In genomic region chr18:23515911-23516546, GRCh38 we compare ENCODE assay signal across 8 cellular contexts. TPM values are rescaled to one million over a fixed set of nuclear protein-coding genes. Genes with fewer than 3 reads are reported as not detected.
DNase-seq lines count a peak whose midpoint lies in the region; ATAC-seq and TF ChIP-seq lines count a peak whose summit lies in the region.

No MANE protein-coding gene starts in this region.

- no peak overlapping the region for H3K4me3 ChIP-seq in CD8-positive, alpha-beta T cell (ENCODE audit: low read depth, low read length)
- H3K4me3 ChIP-seq in NT2/D1 (ENCODE audit: insufficient read length, low read depth) (no peak overlapping the region), epithelial cell of esophagus (ENCODE audit: low read length) (no peak overlapping the region)

- ATAC-seq in CD8-positive, alpha-beta T cell = peak; percentile 99
- ATAC-seq in GM19455 (IDR thresholded peaks at IDR 0.05; ENCODE audit: unreplicated experiment) = peak; percentile 93

- no peaks in the 10 kb centered on the region for H3K27me3 ChIP-seq in CD8-positive, alpha-beta T cell (ENCODE audit: insufficient read depth, low read length)
- H3K27me3 ChIP-seq in NT2/D1 (ENCODE audit: insufficient read depth, insufficient read length) = no peaks in the 10 kb centered on the region

- POLR2A ChIA-PET in CD8-positive, alpha-beta T cell (lab: Charles Lee) = interaction anchor here (0.6 to 1.6 kb wide), 6 partner anchors 11 to 72 kb away, joined by 3 to 4 read pairs (median 4); no protein-coding TSS in a partner anchor

- intact Hi-C loops in CD8-positive, alpha-beta T cell (cut with DNase I, micrococcal nuclease) = loop anchor here (1.0 to 5.0 kb wide), 6 partner anchors 13 to 601 kb away; partner anchors contain the start of gene RMC1 (in 1 of the 2)

- CTCF ChIA-PET in CD8-positive, alpha-beta T cell (lab: Charles Lee) = interaction anchor here (0.7 to 4.2 kb wide), 31 partner anchors 9 to 296 kb away, joined by 3 to 81 read pairs (median 4); partner anchors contain the start of gene NPC1

- no peaks in the 10 kb centered on the region for H3K27me3 Mint-ChIP-seq in CD8-positive, alpha-beta T cell (ENCODE audit: low read depth)

- DNase-seq in CD8-positive, alpha-beta T cell = peak; percentile 49 to 83 (median 71)
- DNase-seq in HT-29 (ENCODE audit: low spot score) = peak; percentile 83
- DNase-seq in NT2/D1 (ENCODE audit: low read depth, low spot score) = peak; percentile 68
- peak; percentile 55 for DNase-seq in activated CD8-positive, alpha-beta memory T cell treated with anti-CD3 and anti-CD28 coated beads, Interleukin-2, amount 50 U/mL, for 24 hours (ENCODE audit: extremely low read depth)
- DNase-seq in epithelial cell of esophagus (ENCODE audit: low read depth) = peak; percentile 80
- peak; percentile 80 for DNase-seq in mucosa of gallbladder (ENCODE audit: low spot score)
- peak; percentile 44 for DNase-seq in stimulated activated CD8-positive, alpha-beta memory T cell treated with anti-CD3 and anti-CD28 coated beads, Interleukin-7, amount 100 ng/mL, for 24 hours (ENCODE audit: low read depth)

- H3K9ac ChIP-seq in NT2/D1 (ENCODE audit: insufficient read length, low read depth) = no peak overlapping the region

- no peaks in the 10 kb centered on the region for H3K9me3 Mint-ChIP-seq in CD8-positive, alpha-beta T cell

- H3K9me3 ChIP-seq in CD8-positive, alpha-beta T cell (ENCODE audit: low read length) = no peaks in the 10 kb centered on the region
- no peaks in the 10 kb centered on the region for H3K9me3 ChIP-seq in NT2/D1 (ENCODE audit: insufficient read depth, low read length)

- H3K4me1 Mint-ChIP-seq in CD8-positive, alpha-beta T cell (ENCODE audit: low read depth) = peaks cover 15% of the 10 kb centered on the region

- no peak overlapping the region for H3K4me3 Mint-ChIP-seq in CD8-positive, alpha-beta T cell

- H3K27ac Mint-ChIP-seq in CD8-positive, alpha-beta T cell = peak overlapping the region; percentile 70

- TF ChIP-seq CTCF in CD8-positive, alpha-beta T cell (IDR thresholded peaks at IDR 0.05) = peak; percentile 86
- TF ChIP-seq CTCF in epithelial cell of esophagus (IDR thresholded peaks at IDR 0.05; ENCODE audit: insufficient read depth, low read depth, low read length, missing control alignments) = peak; percentile 94

- no peaks in the 10 kb centered on the region for H3K4me1 ChIP-seq in CD8-positive, alpha-beta T cell (ENCODE audit: insufficient read depth, low read length)
- no peaks in the 10 kb centered on the region for H3K4me1 ChIP-seq in NT2/D1 (ENCODE audit: insufficient read depth, insufficient read length)

- peaks cover 77% of the 10 kb centered on the region for H3K36me3 Mint-ChIP-seq in CD8-positive, alpha-beta T cell

- no peak overlapping the region for H3K27ac ChIP-seq in CD8-positive, alpha-beta T cell (ENCODE audit: low read depth, low read length)

- H3K36me3 ChIP-seq in CD8-positive, alpha-beta T cell (ENCODE audit: insufficient read depth, low read length) = peaks cover 32% of the 10 kb centered on the region
- H3K36me3 ChIP-seq in NT2/D1 (ENCODE audit: insufficient read depth, insufficient read length, low read length) = peaks cover 50% of the 10 kb centered on the region

RNA-seq across cellular contexts. Expression of gene RMC1, which starts 12.7 kb away (rescaled TPM):
- total RNA-seq in CD8-positive, alpha-beta T cell = 10 to 100 TPM; 59.8 to 62.2 TPM
- 11.6 and 15.2 TPM in 2 replicates for total RNA-seq in HT-29 (2014; rRNA removed; shearing (Covaris generic))
- 27.0 TPM for total RNA-seq in mucosa of gallbladder
